Comparison of ENCODE assay signal across 30 cellular contexts in genomic region chr2:206701952-206702630, GRCh38. TPM values are rescaled to one million over a fixed set of nuclear protein-coding genes. Genes with fewer than 3 reads are reported as not detected.
"Had no signal": no experiment of that assay in that cellular context is flagged by ENCODE, and none has a peak within 500 bp of the region (broad histone marks: within the 10 kb centered on the region; RNA-seq: fewer than 3 reads in every experiment).

No MANE protein-coding gene starts in this region.

- H3K9me3 Mint-ChIP-seq: activated B cell treated with CpG ODN at 0.5 μM for 24 hours; activated CD8-positive, alpha-beta T cell treated with anti-CD3 and anti-CD28 coated beads for 36 hours; activated naive CD8-positive, alpha-beta T cell treated with anti-CD3 and anti-CD28 coated beads, Interleukin-2, amount 10 ng/mL, durations not matched to agents 7 days and 5 days; activated T-helper 2 cell treated with anti-CD3 and anti-CD28 coated beads, Interferon-gamma antibody, Interleukin-2, Interleukin-4, amounts not matched to agents 10 μg/mL and 5 μg/mL and 100 μg/mL, durations not matched to agents 14 hours and 24 hours and 36 hours; neural crest cell; stimulated activated naive CD8-positive, alpha-beta T cell treated with anti-CD3 and anti-CD28 coated beads, Interleukin-15, amount 100 ng/mL, for 72 hours had no signal

- H3K4me1 ChIP-seq: body of pancreas, esophagus muscularis mucosa, gastroesophageal sphincter, heart left ventricle, left lung, prostate gland, suprapubic skin, uterus had no signal

- H3K27ac Mint-ChIP-seq: activated B cell treated with CpG ODN at 0.5 μM for 24 hours; activated CD8-positive, alpha-beta T cell treated with anti-CD3 and anti-CD28 coated beads for 36 hours; activated naive CD8-positive, alpha-beta T cell treated with anti-CD3 and anti-CD28 coated beads, Interleukin-2, amount 10 ng/mL, durations not matched to agents 7 days and 5 days; activated T-helper 2 cell treated with anti-CD3 and anti-CD28 coated beads, Interferon-gamma antibody, Interleukin-2, Interleukin-4, amounts not matched to agents 10 μg/mL and 5 μg/mL and 100 μg/mL, durations not matched to agents 14 hours and 24 hours and 36 hours had no signal

- H3K4me1 Mint-ChIP-seq: activated B cell treated with CpG ODN at 0.5 μM for 24 hours, neural crest cell had no signal

- H3K36me3 Mint-ChIP-seq: activated naive CD8-positive, alpha-beta T cell treated with anti-CD3 and anti-CD28 coated beads, Interleukin-2, amount 10 ng/mL, durations not matched to agents 7 days and 5 days had no signal

- H3K4me3 ChIP-seq: body of pancreas, esophagus muscularis mucosa, gastroesophageal sphincter, heart left ventricle, left lung, prostate gland, suprapubic skin, transverse colon, uterus had no signal

- DNase-seq: activated B cell treated with CpG ODN at 0.5 μM for 24 hours; activated CD4-positive, alpha-beta T cell treated with anti-CD3 and anti-CD28 coated beads for 4 hours; activated CD8-positive, alpha-beta T cell treated with anti-CD3 and anti-CD28 coated beads for 36 hours; activated naive CD4-positive, alpha-beta T cell treated with Interleukin-2 at 50 U/mL for 16 hours; activated naive CD8-positive, alpha-beta T cell treated with anti-CD3 and anti-CD28 coated beads, Interleukin-2, amount 10 ng/mL, durations not matched to agents 7 days and 5 days; activated T-cell treated with anti-CD3 and anti-CD28 coated beads, Interleukin-2, amount 50 U/mL, for 1 hour; amygdala; body of pancreas; dermis blood vessel endothelial cell; effector memory CD4-positive, alpha-beta T cell; heart left ventricle; right cardiac atrium; stimulated activated CD4-positive, alpha-beta T cell treated with anti-CD3 and anti-CD28 coated beads, Interleukin-2, amount 100 ng/mL, for 48 hours; stimulated activated naive CD8-positive, alpha-beta T cell treated with anti-CD3 and anti-CD28 coated beads, Interleukin-15, amount 100 ng/mL, for 72 hours; transverse colon; uterus had no signal

- H3K4me3 Mint-ChIP-seq: activated B cell treated with CpG ODN at 0.5 μM for 24 hours; activated CD8-positive, alpha-beta T cell treated with anti-CD3 and anti-CD28 coated beads for 36 hours; activated naive CD8-positive, alpha-beta T cell treated with anti-CD3 and anti-CD28 coated beads, Interleukin-2, amount 10 ng/mL, durations not matched to agents 7 days and 5 days; neural crest cell; stimulated activated naive CD8-positive, alpha-beta T cell treated with anti-CD3 and anti-CD28 coated beads, Interleukin-15, amount 100 ng/mL, for 72 hours had no signal

- H3K27me3 ChIP-seq: body of pancreas, gastroesophageal sphincter, left lung, uterus had no signal

- H3K36me3 ChIP-seq: esophagus muscularis mucosa, gastroesophageal sphincter, heart left ventricle, left lung, prostate gland, suprapubic skin, transverse colon, uterus had no signal

- H3K27ac ChIP-seq: body of pancreas, esophagus muscularis mucosa, gastroesophageal sphincter, heart left ventricle, left lung, prostate gland, suprapubic skin, transverse colon, uterus had no signal

RNA-seq across cellular contexts. Expression of gene DYTN, which starts 16.1 kb away (rescaled TPM):
- total RNA-seq: activated B cell treated with CpG ODN at 0.5 μM for 24 hours; activated CD8-positive, alpha-beta T cell treated with anti-CD3 and anti-CD28 coated beads for 36 hours; activated naive CD8-positive, alpha-beta T cell treated with anti-CD3 and anti-CD28 coated beads, Interleukin-2, amount 10 ng/mL, durations not matched to agents 7 days and 5 days; activated T-helper 2 cell treated with anti-CD3 and anti-CD28 coated beads, Interferon-gamma antibody, Interleukin-2, Interleukin-4, amounts not matched to agents 10 μg/mL and 5 μg/mL and 100 μg/mL, durations not matched to agents 14 hours and 24 hours and 36 hours; body of pancreas; cardiac septum; dermis blood vessel endothelial cell; esophagus muscularis mucosa; gastroesophageal sphincter; heart left ventricle; kidney epithelial cell; lung microvascular endothelial cell; myocyte; neural crest cell; osteocyte; prostate gland; right cardiac atrium; skeletal muscle tissue; suprapubic skin; transverse colon; uterus had no signal
- polyA plus RNA-seq: heart left ventricle, right cardiac atrium had no signal

RNA-seq across cellular contexts. Expression of gene FAM237A, which starts 59.8 kb away (rescaled TPM):
- total RNA-seq: activated B cell treated with CpG ODN at 0.5 μM for 24 hours; activated CD8-positive, alpha-beta T cell treated with anti-CD3 and anti-CD28 coated beads for 36 hours; activated naive CD8-positive, alpha-beta T cell treated with anti-CD3 and anti-CD28 coated beads, Interleukin-2, amount 10 ng/mL, durations not matched to agents 7 days and 5 days; activated T-helper 2 cell treated with anti-CD3 and anti-CD28 coated beads, Interferon-gamma antibody, Interleukin-2, Interleukin-4, amounts not matched to agents 10 μg/mL and 5 μg/mL and 100 μg/mL, durations not matched to agents 14 hours and 24 hours and 36 hours; body of pancreas; dermis blood vessel endothelial cell; endothelial cell of umbilical vein; esophagus muscularis mucosa; gastroesophageal sphincter; kidney epithelial cell; left lung; lung microvascular endothelial cell; myocyte; neural crest cell; osteocyte; prostate gland; skeletal muscle tissue; suprapubic skin; transverse colon; uterus had no signal
- polyA plus RNA-seq: endothelial cell of umbilical vein, heart left ventricle, right cardiac atrium had no signal
